Comparison of ENCODE assay signal across 2 cellular contexts in genomic region chr13:101570410-101570809, GRCh38.
TF ChIP-seq lines count a peak whose summit lies in the region.

No MANE protein-coding gene starts in this region.

TF ChIP-seq in IMR-90, 13 proteins besides CTCF, POLR2A, EP300 and RAD21:
- TF ChIP-seq CHD1 (IDR thresholded peaks at IDR 0.05; ENCODE audit: low read depth, low read length) = no peak
- no peak for TF ChIP-seq RFX5 (IDR thresholded peaks at IDR 0.05; ENCODE audit: low read depth, low read length)
- TF ChIP-seq ELK1 (IDR thresholded peaks at IDR 0.05; ENCODE audit: borderline replicate concordance, low read depth, low read length) = no peak
- TF ChIP-seq, protein P1, sequence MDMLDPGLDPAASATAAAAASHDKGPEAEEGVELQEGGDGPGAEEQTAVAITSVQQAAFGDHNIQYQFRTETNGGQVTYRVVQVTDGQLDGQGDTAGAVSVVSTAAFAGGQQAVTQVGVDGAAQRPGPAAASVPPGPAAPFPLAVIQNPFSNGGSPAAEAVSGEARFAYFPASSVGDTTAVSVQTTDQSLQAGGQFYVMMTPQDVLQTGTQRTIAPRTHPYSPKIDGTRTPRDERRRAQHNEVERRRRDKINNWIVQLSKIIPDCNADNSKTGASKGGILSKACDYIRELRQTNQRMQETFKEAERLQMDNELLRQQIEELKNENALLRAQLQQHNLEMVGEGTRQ (IDR thresholded peaks at IDR 0.05; ENCODE audit: low read depth, low read length) = no peak
- TF ChIP-seq BHLHE40 (IDR thresholded peaks at IDR 0.05; ENCODE audit: low read depth, low read length) = no peak
- TF ChIP-seq NFE2L2 (IDR thresholded peaks at IDR 0.05; ENCODE audit: low read depth, low read length) = no peak
- no peak for TF ChIP-seq MAFK (IDR thresholded peaks at IDR 0.05; ENCODE audit: low read depth, low read length)
- TF ChIP-seq SMC3 (IDR thresholded peaks at IDR 0.05; ENCODE audit: low read depth, low read length) = no peak
- no peak for TF ChIP-seq CEBPB (IDR thresholded peaks at IDR 0.05; ENCODE audit: low read depth, low read length)
- no peak for TF ChIP-seq MXI1 (IDR thresholded peaks at IDR 0.05; ENCODE audit: borderline replicate concordance, low read depth, low read length)
- no peak for TF ChIP-seq FOS (IDR thresholded peaks at IDR 0.05; ENCODE audit: low read depth, low read length)
TF ChIP-seq in IMR-90: peak in this region for 0.

TF ChIP-seq in SK-N-SH, 30 proteins besides CTCF, POLR2A, EP300 and RAD21:
- no peak for TF ChIP-seq TEAD4 (IDR thresholded peaks at IDR 0.05; ENCODE audit: borderline replicate concordance, insufficient read depth)
